22 cellular contexts compared by ENCODE assay signal in genomic region chr20:50590348-50590664, GRCh38.
A peak's percentile ranks its signal among the peaks of the same experiment; 100 is the strongest.
DNase-seq lines count a peak whose midpoint lies in the region; ATAC-seq and TF ChIP-seq lines count a peak whose summit lies in the region.
"Had no signal": no experiment of that assay in that cellular context is flagged by ENCODE, and none has a peak within 500 bp of the region (broad histone marks: within the 10 kb centered on the region; RNA-seq: fewer than 3 reads in every experiment).

No MANE protein-coding gene starts in this region.

- H3K9ac ChIP-seq in neural progenitor cell: no peak overlapping the region

- H3K4me2 ChIP-seq in neural progenitor cell: no peak overlapping the region
- H3K4me2 ChIP-seq: A549, hepatocyte had no signal

- H3K79me2 ChIP-seq in neural progenitor cell (ENCODE audit: low read depth): no peaks in the 10 kb centered on the region
- H3K79me2 ChIP-seq: hepatocyte had no signal

- H3K4me1 ChIP-seq in RWPE2 (ENCODE audit: insufficient read depth, poor library complexity, severe bottlenecking) (peaks cover 19% of the 10 kb centered on the region), neural progenitor cell (peaks cover 4% of the 10 kb centered on the region)
- H3K4me1 ChIP-seq: A549 had no signal

- no peak overlapping the region for H3K4me3 Mint-ChIP-seq in activated T-cell treated with anti-CD3 and anti-CD28 coated beads, Interleukin-2, amount 50 U/mL, for 72 hours
- H3K4me3 Mint-ChIP-seq in stimulated activated memory B cell treated with anti-CD40 and anti-IgM and Interleukin-4, amounts not matched to agents 10 μg/mL and 1 μg/mL and 100 μg/mL, for 72 hours: no peak overlapping the region
- H3K4me3 Mint-ChIP-seq in neural progenitor cell: no peak overlapping the region
- H3K4me3 Mint-ChIP-seq: activated CD8-positive, alpha-beta T cell treated with anti-CD3 and anti-CD28 coated beads for 36 hours had no signal

- H3K4me1 Mint-ChIP-seq in activated T-cell treated with anti-CD3 and anti-CD28 coated beads, Interleukin-2, amount 50 U/mL, for 72 hours (ENCODE audit: low read depth): no peaks in the 10 kb centered on the region
- H3K4me1 Mint-ChIP-seq in stimulated activated memory B cell treated with anti-CD40 and anti-IgM and Interleukin-4, amounts not matched to agents 10 μg/mL and 1 μg/mL and 100 μg/mL, for 72 hours: peaks cover 21% of the 10 kb centered on the region
- no peaks in the 10 kb centered on the region for H3K4me1 Mint-ChIP-seq in neural progenitor cell

- H3K9me3 Mint-ChIP-seq in activated T-cell treated with anti-CD3 and anti-CD28 coated beads, Interleukin-2, amount 50 U/mL, for 72 hours: no peaks in the 10 kb centered on the region
- no peaks in the 10 kb centered on the region for H3K9me3 Mint-ChIP-seq in stimulated activated memory B cell treated with anti-CD40 and anti-IgM and Interleukin-4, amounts not matched to agents 10 μg/mL and 1 μg/mL and 100 μg/mL, for 72 hours
- H3K9me3 Mint-ChIP-seq in neural progenitor cell: no peaks in the 10 kb centered on the region
- H3K9me3 Mint-ChIP-seq: activated CD8-positive, alpha-beta T cell treated with anti-CD3 and anti-CD28 coated beads for 36 hours; CD4-positive, alpha-beta memory T cell had no signal

- H3K27me3 Mint-ChIP-seq in activated T-cell treated with anti-CD3 and anti-CD28 coated beads, Interleukin-2, amount 50 U/mL, for 72 hours (ENCODE audit: low read depth): no peaks in the 10 kb centered on the region
- H3K27me3 Mint-ChIP-seq in stimulated activated memory B cell treated with anti-CD40 and anti-IgM and Interleukin-4, amounts not matched to agents 10 μg/mL and 1 μg/mL and 100 μg/mL, for 72 hours: no peaks in the 10 kb centered on the region
- H3K27me3 Mint-ChIP-seq in neural progenitor cell (ENCODE audit: insufficient read depth, low read depth): no peaks in the 10 kb centered on the region
- H3K27me3 Mint-ChIP-seq: activated CD8-positive, alpha-beta T cell treated with anti-CD3 and anti-CD28 coated beads for 36 hours; CD4-positive, alpha-beta memory T cell had no signal

- H3K27ac Mint-ChIP-seq in activated T-cell treated with anti-CD3 and anti-CD28 coated beads, Interleukin-2, amount 50 U/mL, for 72 hours: peak overlapping the region; percentile 72
- peak overlapping the region; percentile 14 for H3K27ac Mint-ChIP-seq in stimulated activated memory B cell treated with anti-CD40 and anti-IgM and Interleukin-4, amounts not matched to agents 10 μg/mL and 1 μg/mL and 100 μg/mL, for 72 hours
- H3K27ac Mint-ChIP-seq in neural progenitor cell: no peak overlapping the region
- H3K27ac Mint-ChIP-seq: activated CD8-positive, alpha-beta T cell treated with anti-CD3 and anti-CD28 coated beads for 36 hours had no signal

- H3K27me3 ChIP-seq in RWPE2 (ENCODE audit: insufficient read depth, poor library complexity, severe bottlenecking) (no peaks in the 10 kb centered on the region), neural progenitor cell (no peaks in the 10 kb centered on the region)
- H3K27me3 ChIP-seq: gastroesophageal sphincter, hepatocyte, left lung had no signal

- H3F3A ChIP-seq in neural progenitor cell (ENCODE audit: low read depth): no peaks in the 10 kb centered on the region

- no peak overlapping the region for H3K27ac ChIP-seq in RWPE2 (ENCODE audit: poor library complexity, severe bottlenecking)
- no peak overlapping the region for H3K27ac ChIP-seq in neural progenitor cell
- H3K27ac ChIP-seq: A549, gastroesophageal sphincter, hepatocyte, left lung, psoas muscle had no signal

- H4K20me1 ChIP-seq in neural progenitor cell (ENCODE audit: low read depth): no peaks in the 10 kb centered on the region

- no peak overlapping the region for H2AFZ ChIP-seq in neural progenitor cell (replicated peaks)
- H2AFZ ChIP-seq: hepatocyte had no signal

- no peaks in the 10 kb centered on the region for H3K9me3 ChIP-seq in RWPE2 (ENCODE audit: severe bottlenecking)
- H3K9me3 ChIP-seq in neural progenitor cell (ENCODE audit: low read depth): no peaks in the 10 kb centered on the region
- H3K9me3 ChIP-seq: A549, gastroesophageal sphincter, left lung, psoas muscle had no signal

- H3K36me3 ChIP-seq in RWPE2 (ENCODE audit: low read depth) (peaks cover 28% of the 10 kb centered on the region), neural progenitor cell (no peaks in the 10 kb centered on the region)

- no peak for DNase-seq in activated T-cell treated with anti-CD3 and anti-CD28 coated beads, Interleukin-2, amount 50 U/mL, for 72 hours
- DNase-seq in activated T-cell treated with anti-CD3 and anti-CD28 coated beads for 4 hours (no peak), NCI-H2029 treated with DMSO at 0.1 percent for 48 hours (lab: John Stamatoyannopoulos, UW) (peak; percentile 70), RWPE2 (ENCODE audit: low spot score) (peak; percentile 74), ACHN (no peak), NCI-H1048 (lab: John Stamatoyannopoulos, UW) (no peak), neural progenitor cell (ENCODE audit: low spot score) (no peak)
- DNase-seq: activated CD4-positive, CD25-positive, alpha-beta regulatory T cell treated with anti-CD3 and anti-CD28 coated beads, Interleukin-2, amount 50 U/mL, for 72 hours; activated CD8-positive, alpha-beta T cell treated with anti-CD3 and anti-CD28 coated beads for 36 hours; CD4-positive, alpha-beta memory T cell; DMS 273 treated with DMSO at 0.1 percent for 48 hours; GOT3; NCI-H748 treated with DMSO at 0.1 percent for 48 hours; nucleus accumbens; psoas muscle; stimulated activated CD4-positive, alpha-beta T cell treated with anti-CD3 and anti-CD28 coated beads, Interleukin-15, amount 100 ng/mL, for 24 hours; trophoblast cell had no signal

- H3K4me3 ChIP-seq in RWPE2 (ENCODE audit: severe bottlenecking) (no peak overlapping the region), neural progenitor cell (no peak overlapping the region)
- H3K4me3 ChIP-seq: A549, gastroesophageal sphincter, hepatocyte, left lung, psoas muscle had no signal

- in situ Hi-C loops in ACHN (cut with HindIII; ENCODE audit: low pct_ligation_motif_present, low pct_unique_long_range_greater_than_20kb, low sequenced_read_pairs): no loop called here

- ATAC-seq in activated T-cell treated with anti-CD3 and anti-CD28 coated beads, Interleukin-2, amount 50 U/mL, for 72 hours (replicated peaks in 1 of 2): no peak
- no peak for ATAC-seq in RWPE2 (ENCODE audit: low read depth)
- no peak for ATAC-seq in stimulated activated memory B cell treated with anti-CD40 and anti-IgM and Interleukin-4, amounts not matched to agents 10 μg/mL and 1 μg/mL and 100 μg/mL, for 72 hours
- ATAC-seq: A549; activated CD8-positive, alpha-beta T cell treated with anti-CD3 and anti-CD28 coated beads for 36 hours; gastroesophageal sphincter; left lung; psoas muscle had no signal

- TF ChIP-seq CTCF in RWPE2 (IDR thresholded peaks at IDR 0.05; ENCODE audit: poor library complexity, severe bottlenecking) (no peak), neural progenitor cell (IDR thresholded peaks at IDR 0.05) (no peak)

- H3K36me3 Mint-ChIP-seq in activated T-cell treated with anti-CD3 and anti-CD28 coated beads, Interleukin-2, amount 50 U/mL, for 72 hours (ENCODE audit: insufficient read depth in 2 of 2): peaks cover 0 to 1% of the 10 kb centered on the region in 2 donors
- H3K36me3 Mint-ChIP-seq in stimulated activated memory B cell treated with anti-CD40 and anti-IgM and Interleukin-4, amounts not matched to agents 10 μg/mL and 1 μg/mL and 100 μg/mL, for 72 hours: peaks cover 28% of the 10 kb centered on the region
- H3K36me3 Mint-ChIP-seq in neural progenitor cell: peaks cover 8% of the 10 kb centered on the region

Comparison
In these comparisons a context has a peak if more than half of its experiments do, and no peak if none do; other contexts are left out.
1. DNase-seq: peak in NCI-H2029 treated with DMSO at 0.1 percent for 48 hours (single experiment) and RWPE2 (single experiment); none in activated T-cell treated with anti-CD3 and anti-CD28 coated beads, Interleukin-2, amount 50 U/mL, for 72 hours (0 of 2), activated T-cell treated with anti-CD3 and anti-CD28 coated beads for 4 hours (single experiment), ACHN (single experiment), NCI-H1048 (single experiment) and neural progenitor cell (single experiment).